8 cellular contexts compared by ENCODE assay signal in the genomic region with DNA sequence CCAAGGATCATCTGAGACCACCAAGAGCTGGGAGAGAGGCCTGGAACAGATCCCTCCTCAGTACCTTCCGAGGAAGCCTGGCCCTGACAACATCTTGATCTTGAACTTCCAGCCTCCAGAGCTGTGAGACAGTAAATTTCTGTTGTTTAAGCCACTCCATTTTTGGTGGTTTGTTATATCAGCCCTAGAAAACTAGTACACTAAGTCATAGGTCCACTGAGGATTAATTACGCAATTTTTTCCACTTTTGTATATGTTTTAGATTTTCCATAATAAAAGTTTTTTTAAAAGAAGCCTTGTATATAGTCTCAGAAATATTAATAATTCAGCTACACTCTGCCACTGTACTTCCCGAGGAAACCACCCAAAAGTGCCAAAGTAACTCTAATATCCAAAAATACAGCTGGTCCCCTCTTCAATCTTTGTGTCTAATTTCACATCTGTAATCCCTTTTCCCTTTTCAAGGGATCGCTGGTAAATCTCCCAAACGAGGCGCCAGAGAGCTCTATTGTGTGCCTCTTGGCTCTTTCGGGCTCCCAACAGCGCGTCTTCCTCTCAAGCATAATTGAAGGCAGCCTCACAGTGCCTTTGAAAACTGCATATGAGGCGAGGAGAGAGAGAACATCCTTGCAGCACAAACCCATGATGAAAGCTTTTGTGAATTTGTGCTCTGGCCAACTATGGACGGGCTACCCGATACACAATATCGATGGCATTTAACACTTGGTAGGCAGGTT. TPM values are rescaled to one million over a fixed set of nuclear protein-coding genes. Genes with fewer than 3 reads are reported as not detected.
DNase-seq lines count a peak whose midpoint lies in the region; ATAC-seq and TF ChIP-seq lines count a peak whose summit lies in the region.

No MANE protein-coding gene starts in this region.

- DNase-seq in EL: peak; percentile 54
- peak; percentile 58 for DNase-seq in SK-N-MC (ENCODE audit: low read depth, low spot score)
- peak; percentile 57 to 82 for DNase-seq in foreskin fibroblast
- DNase-seq in prostate gland (ENCODE audit: low spot score): no peak
- no peak for DNase-seq in NCI-H226
- no peak for DNase-seq in right lobe of liver
- DNase-seq in stimulated activated CD4-positive, alpha-beta T cell treated with anti-CD3 and anti-CD28 coated beads, Interleukin-1b, Interleukin-23, amount 100 ng/mL, for 48 hours: no peak
- DNase-seq in AML-193 (lab: John Stamatoyannopoulos, UW): no peak

- H3K4me3 ChIP-seq in SK-N-MC (peak overlapping the region; percentile 71), foreskin fibroblast (ENCODE audit: low read depth in 1 of 2, low read length in 2 of 2) (peak overlapping the region in 1 of 2 donors; percentile 27), prostate gland (no peak overlapping the region), right lobe of liver (no peak overlapping the region)

- TF ChIP-seq POLR2A in prostate gland (IDR thresholded peaks at IDR 0.05): no peak
- TF ChIP-seq POLR2A in right lobe of liver (IDR thresholded peaks at IDR 0.05): no peak

- intact Hi-C loops in prostate gland (cut with DNase I) (loop anchor here (5.0 kb wide), 1 partner anchor 36 kb away; no protein-coding TSS in a partner anchor), right lobe of liver (cut with DNase I) (no loop called here)

- H3K9me3 ChIP-seq in SK-N-MC (ENCODE audit: low read depth, low read length): no peaks in the 10 kb centered on the region
- no peaks in the 10 kb centered on the region for H3K9me3 ChIP-seq in prostate gland
- no peaks in the 10 kb centered on the region for H3K9me3 ChIP-seq in right lobe of liver

- WGBS in prostate gland: 34% methylated on average over 13 of the region's 13 CpGs
- WGBS in right lobe of liver (ENCODE audit: insufficient coverage, low coverage, low lambda C conversion rate, missing lambda C conversion rate): 20% methylated on average over 13 of the region's 13 CpGs

- peak overlapping the region; percentile 89 for H3K27ac ChIP-seq in SK-N-MC
- peak overlapping the region; percentile 40 to 49 for H3K27ac ChIP-seq in prostate gland
- H3K27ac ChIP-seq in right lobe of liver: no peak overlapping the region

- ATAC-seq in right lobe of liver: no peak

- H3K27me3 ChIP-seq in prostate gland (replicated peaks; ENCODE audit: insufficient read depth) (no peaks in the 10 kb centered on the region), right lobe of liver (no peaks in the 10 kb centered on the region)

- TF ChIP-seq CTCF in foreskin fibroblast (IDR thresholded peaks at IDR 0.05; ENCODE audit: low read depth, low read length) (peak; percentile 8), prostate gland (IDR thresholded peaks at IDR 0.05) (no peak), right lobe of liver (IDR thresholded peaks at IDR 0.05) (no peak)

- H3K36me3 ChIP-seq in SK-N-MC (ENCODE audit: insufficient read depth, low read length) (no peaks in the 10 kb centered on the region), prostate gland (no peaks in the 10 kb centered on the region), right lobe of liver (no peaks in the 10 kb centered on the region)

- peak overlapping the region; percentile 23 for H3K9ac ChIP-seq in SK-N-MC (ENCODE audit: insufficient read length)

- peaks cover 2% of the 10 kb centered on the region for H3K4me1 ChIP-seq in prostate gland (replicated peaks)
- no peaks in the 10 kb centered on the region for H3K4me1 ChIP-seq in right lobe of liver

RNA-seq across cellular contexts. Expression of a gene that starts 32.7 kb away (rescaled TPM):
- total RNA-seq in prostate gland: 10 to 100 TPM; 58.6 to 78.9 TPM
- 1 to 10 TPM; 1.4 to 3.3 (median 2.1) TPM for total RNA-seq in right lobe of liver

Comparison
In these comparisons a context has a peak if more than half of its experiments do, and no peak if none do; other contexts are left out.
1. DNase-seq: peak in EL (single experiment), SK-N-MC (single experiment) and foreskin fibroblast (2 of 2); none in prostate gland (single experiment), NCI-H226 (single experiment), right lobe of liver (0 of 3), stimulated activated CD4-positive, alpha-beta T cell treated with anti-CD3 and anti-CD28 coated beads, Interleukin-1b, Interleukin-23, amount 100 ng/mL, for 48 hours (single experiment) and AML-193 (0 of 2).
2. H3K27ac ChIP-seq: peak in SK-N-MC (single experiment) and prostate gland (2 of 2); none in right lobe of liver (0 of 3).
3. RNA of a gene that starts 32.7 kb away (total RNA-seq): 58.6 to 78.9 TPM in prostate gland; 1.4 to 3.3 TPM in right lobe of liver; every median in the first group is over 10 times any median in the second.